7 cellular contexts compared by ENCODE assay signal in the genomic region with DNA sequence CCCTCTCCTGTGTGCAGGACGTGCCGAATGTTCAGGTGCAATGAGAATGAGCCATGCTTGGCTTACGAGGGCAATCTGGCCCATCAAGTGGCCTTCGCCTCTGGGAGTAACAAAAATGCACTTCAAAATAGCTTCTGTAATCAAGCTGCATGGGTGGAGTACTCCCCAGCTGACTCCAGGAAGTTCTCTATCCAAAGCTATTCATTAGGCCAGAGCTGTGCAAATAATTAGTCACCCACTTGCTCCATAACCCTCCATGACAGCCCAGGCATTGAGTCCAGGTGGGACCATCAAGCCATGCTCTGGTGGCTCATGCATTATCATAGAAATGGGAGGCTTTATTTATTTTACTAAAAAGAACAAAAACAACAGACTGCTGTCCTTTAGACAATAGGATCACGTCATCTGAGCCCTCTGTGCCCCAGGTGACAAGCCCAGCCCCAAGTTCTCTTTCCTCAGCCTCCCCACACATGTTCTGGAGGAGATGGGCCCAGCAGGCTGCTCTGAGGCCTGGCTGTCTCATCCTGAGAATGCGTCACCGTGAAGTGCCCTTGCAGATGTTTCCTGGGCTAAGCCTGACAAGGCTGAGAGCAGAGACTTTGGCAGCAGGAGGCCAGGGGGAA.
DNase-seq lines count a peak whose midpoint lies in the region; ATAC-seq lines count a peak whose summit lies in the region.

No MANE protein-coding gene starts in this region.

- DNase-seq in NCI-H510A (lab: John Stamatoyannopoulos, UW) (peak; percentile 99), iris pigment epithelial cell (ENCODE audit: low read depth) (peak; percentile 49), GF-D8 (lab: John Stamatoyannopoulos, UW) (no peak)
- peak; percentile 86 to 91 for DNase-seq in activated T-cell treated with anti-CD3 and anti-CD28 coated beads, Interleukin-2, amount 50 U/mL, for 72 hours

- ATAC-seq in GM18867 (IDR thresholded peaks at IDR 0.05; ENCODE audit: unreplicated experiment) (peak; percentile 88), HG02981 (IDR thresholded peaks at IDR 0.05; ENCODE audit: unreplicated experiment) (peak; percentile 89)
- peak; percentile 62 to 67 for ATAC-seq in activated T-cell treated with anti-CD3 and anti-CD28 coated beads, Interleukin-2, amount 50 U/mL, for 72 hours (replicated peaks in 1 of 2)
- ATAC-seq in stimulated activated memory B cell treated with anti-CD40 and anti-IgM and Interleukin-4, amounts not matched to agents 10 μg/mL and 1 μg/mL and 100 μg/mL, for 72 hours = peak; percentile 91

- H3K27me3 Mint-ChIP-seq in activated T-cell treated with anti-CD3 and anti-CD28 coated beads, Interleukin-2, amount 50 U/mL, for 72 hours (ENCODE audit: low read depth) = no peaks in the 10 kb centered on the region
- no peaks in the 10 kb centered on the region for H3K27me3 Mint-ChIP-seq in stimulated activated memory B cell treated with anti-CD40 and anti-IgM and Interleukin-4, amounts not matched to agents 10 μg/mL and 1 μg/mL and 100 μg/mL, for 72 hours

- H3K9me3 Mint-ChIP-seq in activated T-cell treated with anti-CD3 and anti-CD28 coated beads, Interleukin-2, amount 50 U/mL, for 72 hours = peaks cover 3 to 5% of the 10 kb centered on the region in 2 donors
- H3K9me3 Mint-ChIP-seq in stimulated activated memory B cell treated with anti-CD40 and anti-IgM and Interleukin-4, amounts not matched to agents 10 μg/mL and 1 μg/mL and 100 μg/mL, for 72 hours = no peaks in the 10 kb centered on the region

- peak overlapping the region; percentile 85 for H3K27ac Mint-ChIP-seq in activated T-cell treated with anti-CD3 and anti-CD28 coated beads, Interleukin-2, amount 50 U/mL, for 72 hours
- H3K27ac Mint-ChIP-seq in stimulated activated memory B cell treated with anti-CD40 and anti-IgM and Interleukin-4, amounts not matched to agents 10 μg/mL and 1 μg/mL and 100 μg/mL, for 72 hours = peak overlapping the region; percentile 22

- peaks cover 4 to 7% of the 10 kb centered on the region in 2 donors for H3K36me3 Mint-ChIP-seq in activated T-cell treated with anti-CD3 and anti-CD28 coated beads, Interleukin-2, amount 50 U/mL, for 72 hours (ENCODE audit: insufficient read depth in 2 of 2)
- no peaks in the 10 kb centered on the region for H3K36me3 Mint-ChIP-seq in stimulated activated memory B cell treated with anti-CD40 and anti-IgM and Interleukin-4, amounts not matched to agents 10 μg/mL and 1 μg/mL and 100 μg/mL, for 72 hours

- peak overlapping the region; percentile 52 to 73 for H3K4me3 Mint-ChIP-seq in activated T-cell treated with anti-CD3 and anti-CD28 coated beads, Interleukin-2, amount 50 U/mL, for 72 hours
- H3K4me3 Mint-ChIP-seq in stimulated activated memory B cell treated with anti-CD40 and anti-IgM and Interleukin-4, amounts not matched to agents 10 μg/mL and 1 μg/mL and 100 μg/mL, for 72 hours = no peak overlapping the region

- peaks cover 98% of the 10 kb centered on the region for H3K4me1 Mint-ChIP-seq in activated T-cell treated with anti-CD3 and anti-CD28 coated beads, Interleukin-2, amount 50 U/mL, for 72 hours (ENCODE audit: low read depth)
- H3K4me1 Mint-ChIP-seq in stimulated activated memory B cell treated with anti-CD40 and anti-IgM and Interleukin-4, amounts not matched to agents 10 μg/mL and 1 μg/mL and 100 μg/mL, for 72 hours = peaks cover 26% of the 10 kb centered on the region
